11 cellular contexts compared by ENCODE assay signal in the genomic region with DNA sequence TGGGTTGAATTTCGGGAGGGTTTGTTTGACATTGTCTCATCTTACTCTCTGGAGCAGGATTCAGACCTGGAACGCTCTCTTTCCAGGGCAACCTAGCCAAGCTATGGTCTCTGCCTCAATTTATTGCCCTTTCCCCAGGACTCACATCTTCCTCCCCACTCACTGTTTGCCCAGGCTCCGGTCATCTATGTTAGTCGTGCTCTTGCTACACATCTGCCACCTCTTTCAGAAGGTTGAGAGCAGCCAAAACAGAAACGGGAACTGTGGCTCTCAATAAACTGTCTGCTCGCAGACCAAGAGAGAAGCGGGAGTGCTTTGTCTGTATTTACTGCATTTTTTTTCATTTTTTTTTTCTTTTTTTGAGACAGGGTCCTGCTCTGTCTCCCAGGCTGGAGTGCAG.
A peak's percentile ranks its signal among the peaks of the same experiment; 100 is the strongest.
DNase-seq lines count a peak whose midpoint lies in the region; ATAC-seq, FAIRE-seq and TF ChIP-seq lines count a peak whose summit lies in the region.
"Had no signal": no experiment of that assay in that cellular context is flagged by ENCODE, and none has a peak within 500 bp of the region (broad histone marks: within the 10 kb centered on the region; RNA-seq: fewer than 3 reads in every experiment).

No MANE protein-coding gene starts in this region.

- CTCF ChIA-PET in HepG2 (lab: Yijun Ruan, JAX; ENCODE audit: low intra/inter-chr PET ratio, low total read pairs), result no interaction called here

- no peaks in the 10 kb centered on the region for H4K20me1 ChIP-seq in HepG2 (ENCODE audit: insufficient read depth, low read length)

- in situ Hi-C loops in HepG2 (cut with HindIII; ENCODE audit: extremely low pct_ligation_motif_present, low pct_unique_long_range_greater_than_20kb), result no loop called here

- peak; percentile 40 to 41 for TF ChIP-seq RAD21 in liver (IDR thresholded peaks at IDR 0.05)
- no peak for TF ChIP-seq RAD21 in HepG2 (CRISPR knock-in tag; IDR thresholded peaks at IDR 0.05)

- H3K9me3 Mint-ChIP-seq in chondrocyte (ENCODE audit: low read depth), result peaks cover 8% of the 10 kb centered on the region
- H3K9me3 Mint-ChIP-seq in glutamatergic neuron (ENCODE audit: unreplicated experiment), result no peaks in the 10 kb centered on the region

- POLR2A ChIA-PET in HepG2 (lab: Yijun Ruan, JAX), result no interaction called here

- peak overlapping the region in 1 of 2 donors; percentile 91 for H3K9ac ChIP-seq in liver (ENCODE audit: low read depth in 1 of 2, low read length in 2 of 2)
- H3K9ac ChIP-seq in HepG2 (ENCODE audit: insufficient read depth, low read depth, low read length), result no peak overlapping the region

- no peak overlapping the region for H3K4me3 Mint-ChIP-seq in chondrocyte (ENCODE audit: unreplicated experiment)
- H3K4me3 Mint-ChIP-seq in glutamatergic neuron (ENCODE audit: unreplicated experiment), result no peak overlapping the region

- H3K27me3 ChIP-seq in liver (ENCODE audit: control insufficient read depth in 4 of 4, insufficient read depth in 4 of 4, low read length in 3 of 4) (no peaks in the 10 kb centered on the region), HepG2 (ENCODE audit: control insufficient read depth in 1 of 2, insufficient read depth in 2 of 2, low read length in 2 of 2) (no peaks in the 10 kb centered on the region), upper lobe of right lung (no peaks in the 10 kb centered on the region)

- no peak for TF ChIP-seq EP300 in HepG2 (IDR thresholded peaks at IDR 0.05; ENCODE audit: low read depth in 2 of 2, low read length in 2 of 2)
- no peak for TF ChIP-seq EP300 in HepG2 (CRISPR knock-in tag; IDR thresholded peaks at IDR 0.05; ENCODE audit: borderline replicate concordance)

- ATAC-seq in HepG2, result no peak
- ATAC-seq in HG03442 (IDR thresholded peaks at IDR 0.05; ENCODE audit: unreplicated experiment), result peak; percentile 43
- peak; percentile 67 for ATAC-seq in upper lobe of right lung
- ATAC-seq in SK-N-SH treated with all-trans-retinoic acid at 6 μM for 48 hours, result no peak

- intact Hi-C loops in HepG2 (cut with micrococcal nuclease; ENCODE audit: unreplicated experiment), result no loop called here
- intact Hi-C loops in upper lobe of right lung (cut with DNase I), result no loop called here

- H3K4me3 ChIP-seq in liver (ENCODE audit: low read depth in 1 of 3, low read length in 3 of 3) (no peak overlapping the region), HepG2 (replicated peaks in 1 of 3; ENCODE audit: insufficient read depth in 1 of 3, low read depth in 2 of 3, low read length in 3 of 3) (no peak overlapping the region), upper lobe of right lung (no peak overlapping the region)
- H3K4me3 ChIP-seq: lung had no signal

- peaks cover 57% of the 10 kb centered on the region for H3K4me1 Mint-ChIP-seq in chondrocyte (ENCODE audit: low read depth)
- H3K4me1 Mint-ChIP-seq in glutamatergic neuron (ENCODE audit: low read depth, unreplicated experiment), result peaks cover 1% of the 10 kb centered on the region

- WGBS in liver, result 30% methylated on average over 7 of the region's 7 CpGs
- 92% methylated on average over 7 of the region's 7 CpGs for WGBS in HepG2 (ENCODE audit: low lambda C conversion rate)

- H2AFZ ChIP-seq in HepG2 (ENCODE audit: low read length), result no peak overlapping the region

- H3K36me3 Mint-ChIP-seq in chondrocyte (ENCODE audit: low read depth) (peaks cover 13% of the 10 kb centered on the region), glutamatergic neuron (ENCODE audit: unreplicated experiment) (no peaks in the 10 kb centered on the region)

- H3K9me3 ChIP-seq in liver (ENCODE audit: control insufficient read depth in 4 of 4, low read length in 3 of 4) (no peaks in the 10 kb centered on the region), HepG2 (ENCODE audit: low read length) (no peaks in the 10 kb centered on the region), upper lobe of right lung (no peaks in the 10 kb centered on the region)

- H3K4me1 ChIP-seq in liver (ENCODE audit: control insufficient read depth in 4 of 4, insufficient read depth in 4 of 4, low read length in 3 of 4) (peaks cover 4 to 24% (median 12%) of the 10 kb centered on the region in 4 donors), HepG2 (ENCODE audit: insufficient read depth, low read length) (peaks cover 12% of the 10 kb centered on the region), upper lobe of right lung (peaks cover 40% of the 10 kb centered on the region)

- no peak for DNase-seq in HepG2 (ENCODE audit: low spot score)
- no peak for DNase-seq in chondrocyte (ENCODE audit: low spot score)
- DNase-seq in upper lobe of right lung, result no peak
- no peak for DNase-seq in glutamatergic neuron
- DNase-seq in cortex of kidney (lab: John Stamatoyannopoulos, UW), result no peak
- DNase-seq: Calu3 had no signal

- H3K27ac Mint-ChIP-seq in chondrocyte (ENCODE audit: unreplicated experiment), result peak overlapping the region; percentile 97
- no peak overlapping the region for H3K27ac Mint-ChIP-seq in glutamatergic neuron (ENCODE audit: unreplicated experiment)

- no TSS peak for BruUV-seq in HepG2 (replicated peaks; lab: Mats Ljungman, UMichigan)

- FAIRE-seq in HepG2 (lab: Jason Lieb, UNC), result no peak
- FAIRE-seq: astrocyte had no signal

- no peak overlapping the region for H3K4me2 ChIP-seq in HepG2 (ENCODE audit: low read depth, low read length)

- peak overlapping the region; percentile 77 to 85 for H3K27ac ChIP-seq in liver (ENCODE audit: low read depth in 1 of 2, low read length in 2 of 2)
- no peak overlapping the region for H3K27ac ChIP-seq in HepG2 (ENCODE audit: extremely low read length, insufficient read depth, low read length)
- H3K27ac ChIP-seq in upper lobe of right lung, result peak overlapping the region; percentile 56

- no peaks in the 10 kb centered on the region for H3K36me3 ChIP-seq in liver (ENCODE audit: control insufficient read depth in 4 of 4, insufficient read depth in 3 of 4, low read depth in 1 of 4, low read length in 3 of 4)
- no peaks in the 10 kb centered on the region for H3K36me3 ChIP-seq in HepG2 (replicated peaks in 1 of 2; ENCODE audit: control insufficient read depth in 1 of 2, insufficient read depth in 2 of 2, low read length in 2 of 2)
- no peaks in the 10 kb centered on the region for H3K36me3 ChIP-seq in upper lobe of right lung

- no peak for TF ChIP-seq POLR2A in HepG2 (IDR thresholded peaks at IDR 0.05; ENCODE audit: insufficient read depth in 1 of 2, low read depth in 2 of 2, low read length in 2 of 2)

- H3K27me3 Mint-ChIP-seq in chondrocyte (ENCODE audit: low read depth), result no peaks in the 10 kb centered on the region
- H3K27me3 Mint-ChIP-seq in glutamatergic neuron (ENCODE audit: unreplicated experiment), result no peaks in the 10 kb centered on the region

- no peaks in the 10 kb centered on the region for H3K79me2 ChIP-seq in HepG2 (ENCODE audit: insufficient read depth, low read length)

- TF ChIP-seq CTCF in liver (IDR thresholded peaks at IDR 0.05; ENCODE audit: low read depth, low read length, missing input control) (no peak), HepG2 (CRISPR knock-in tag; IDR thresholded peaks at IDR 0.05) (no peak), chondrocyte (IDR thresholded peaks at IDR 0.05) (no peak), upper lobe of right lung (IDR thresholded peaks at IDR 0.05) (no peak), glutamatergic neuron (IDR thresholded peaks at IDR 0.05; ENCODE audit: partially characterized antibody, unreplicated experiment) (no peak)

TF ChIP-seq in liver, 16 proteins besides CTCF, POLR2A, EP300 and RAD21 (continues in another document):
- TF ChIP-seq, protein P1, sequence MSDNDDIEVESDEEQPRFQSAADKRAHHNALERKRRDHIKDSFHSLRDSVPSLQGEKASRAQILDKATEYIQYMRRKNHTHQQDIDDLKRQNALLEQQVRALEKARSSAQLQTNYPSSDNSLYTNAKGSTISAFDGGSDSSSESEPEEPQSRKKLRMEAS (IDR thresholded peaks at IDR 0.05), result peak; percentile 26
- TF ChIP-seq JUND (IDR thresholded peaks at IDR 0.05) (no peak), HNF4A (conservative IDR thresholded peaks at IDR 0.05) (peak; percentile 33 to 59), YY1 (IDR thresholded peaks at IDR 0.05) (peak; percentile 51), RXRA (IDR thresholded peaks at IDR 0.05) (peak in 1 of 2 donors; percentile 71), TAF1 (conservative IDR thresholded peaks at IDR 0.05) (no peak), SP1 (IDR thresholded peaks at IDR 0.05) (peak; percentile 20), FOXA1 (IDR thresholded peaks at IDR 0.05) (peak; percentile 36)

TF ChIP-seq in HepG2, 621 proteins besides CTCF, POLR2A, EP300 and RAD21 (continues in another document):
- TF ChIP-seq ZFAT (CRISPR knock-in tag; conservative IDR thresholded peaks at IDR 0.05), result no peak
- TF ChIP-seq ZNF672 (CRISPR knock-in tag; IDR thresholded peaks at IDR 0.05), result no peak
- TF ChIP-seq MEIS2 (CRISPR knock-in tag; IDR thresholded peaks at IDR 0.05), result no peak
- no peak for TF ChIP-seq RFX3 (CRISPR knock-in tag; IDR thresholded peaks at IDR 0.05)
- no peak for TF ChIP-seq ZNF746 (CRISPR knock-in tag; IDR thresholded peaks at IDR 0.05)

TF ChIP-seq in SK-N-SH treated with all-trans-retinoic acid at 6 μM for 48 hours, 23 proteins besides CTCF, POLR2A, EP300 and RAD21 (continues in another document):
- TF ChIP-seq RARB (CRISPR knock-in tag; IDR thresholded peaks at IDR 0.05) (no peak), GLIS3 (CRISPR knock-in tag; IDR thresholded peaks at IDR 0.05) (no peak), ZNF565 (CRISPR knock-in tag; conservative IDR thresholded peaks at IDR 0.05; ENCODE audit: low read depth) (no peak), ARNTL (CRISPR knock-in tag; IDR thresholded peaks at IDR 0.05; ENCODE audit: borderline replicate concordance, low read depth) (no peak), BACH2 (CRISPR knock-in tag; IDR thresholded peaks at IDR 0.05; ENCODE audit: borderline replicate concordance) (no peak), ZFP3 (CRISPR knock-in tag; IDR thresholded peaks at IDR 0.05) (no peak), ZNF70 (CRISPR knock-in tag; IDR thresholded peaks at IDR 0.05) (no peak), PPARA (CRISPR knock-in tag; IDR thresholded peaks at IDR 0.05; ENCODE audit: borderline replicate concordance) (no peak), OSR1 (CRISPR knock-in tag; IDR thresholded peaks at IDR 0.05) (no peak)
- TF ChIP-seq, protein P2, sequence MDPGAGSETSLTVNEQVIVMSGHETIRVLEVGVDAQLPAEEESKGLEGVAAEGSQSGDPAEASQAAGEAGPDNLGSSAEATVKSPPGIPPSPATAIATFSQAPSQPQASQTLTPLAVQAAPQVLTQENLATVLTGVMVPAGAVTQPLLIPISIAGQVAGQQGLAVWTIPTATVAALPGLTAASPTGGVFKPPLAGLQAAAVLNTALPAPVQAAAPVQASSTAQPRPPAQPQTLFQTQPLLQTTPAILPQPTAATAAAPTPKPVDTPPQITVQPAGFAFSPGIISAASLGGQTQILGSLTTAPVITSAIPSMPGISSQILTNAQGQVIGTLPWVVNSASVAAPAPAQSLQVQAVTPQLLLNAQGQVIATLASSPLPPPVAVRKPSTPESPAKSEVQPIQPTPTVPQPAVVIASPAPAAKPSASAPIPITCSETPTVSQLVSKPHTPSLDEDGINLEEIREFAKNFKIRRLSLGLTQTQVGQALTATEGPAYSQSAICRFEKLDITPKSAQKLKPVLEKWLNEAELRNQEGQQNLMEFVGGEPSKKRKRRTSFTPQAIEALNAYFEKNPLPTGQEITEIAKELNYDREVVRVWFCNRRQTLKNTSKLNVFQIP (CRISPR knock-in tag; IDR thresholded peaks at IDR 0.05; ENCODE audit: borderline replicate concordance, low read depth), result no peak

Comparison
In these comparisons a context has a peak if more than half of its experiments do, and no peak if none do; other contexts are left out.
1. ATAC-seq: peak in HG03442 (single experiment) and upper lobe of right lung (single experiment); none in HepG2 (single experiment) and SK-N-SH treated with all-trans-retinoic acid at 6 μM for 48 hours (single experiment).